8 cellular contexts compared by ENCODE assay signal in the genomic region with DNA sequence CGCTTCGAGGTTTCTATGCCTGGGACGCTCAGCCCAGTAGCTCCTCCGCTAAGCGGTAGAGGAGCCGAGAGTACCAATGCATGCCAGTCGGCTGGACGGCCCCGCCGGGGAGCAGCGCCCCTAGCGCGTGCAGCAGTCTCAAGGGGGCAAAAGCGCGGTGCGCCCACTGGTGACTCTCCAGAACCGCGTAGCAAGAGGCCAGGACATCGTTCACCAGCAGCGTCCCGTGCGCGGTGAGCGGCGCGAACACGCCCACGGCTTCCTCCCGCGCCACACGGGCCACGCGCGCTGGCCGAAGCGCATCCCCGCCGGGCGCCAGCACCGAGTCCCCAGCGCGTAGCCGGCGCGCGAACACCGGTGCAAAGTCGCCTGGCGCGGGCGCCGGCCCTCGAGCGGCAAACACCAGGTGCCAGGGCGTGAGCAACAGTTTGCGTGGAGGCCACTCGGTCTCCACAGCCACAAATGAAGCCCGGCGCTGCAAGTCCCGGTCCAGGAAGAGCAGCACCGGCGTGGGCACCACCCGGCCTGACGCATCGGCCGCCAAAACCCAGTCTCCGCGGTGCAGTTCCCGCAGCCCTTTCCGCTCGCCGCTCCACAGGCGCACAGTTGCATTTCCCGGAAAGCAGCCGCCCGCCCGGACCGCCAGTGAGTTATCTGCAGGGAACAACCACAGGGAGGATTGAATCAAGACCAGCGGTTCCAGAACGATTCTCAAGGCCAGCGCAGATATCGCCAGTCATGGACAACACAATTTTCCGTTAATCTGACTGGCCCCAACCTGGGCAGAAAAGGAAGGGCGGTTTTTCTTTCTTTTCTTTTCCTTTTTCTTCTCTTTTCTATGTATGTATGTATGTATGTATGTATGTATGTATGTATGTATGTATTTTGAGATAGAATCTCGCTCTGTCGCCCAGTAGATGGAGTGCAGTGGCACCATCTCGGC. TPM values are rescaled to one million over a fixed set of nuclear protein-coding genes. Genes with fewer than 3 reads are reported as not detected.
A peak's percentile ranks its signal among the peaks of the same experiment; 100 is the strongest.
DNase-seq lines count a peak whose midpoint lies in the region; ATAC-seq and TF ChIP-seq lines count a peak whose summit lies in the region.

No MANE protein-coding gene starts in this region.

- intact Hi-C loops in activated T-helper 2 cell treated with anti-CD3 and anti-CD28 coated beads, Interferon-gamma antibody, Interleukin-2, Interleukin-4, amounts not matched to agents 10 μg/mL and 5 μg/mL and 100 μg/mL, durations not matched to agents 14 hours and 24 hours and 36 hours (cut with micrococcal nuclease) = loop anchor here (2.0 to 10.0 kb wide), 5 partner anchors 25 to 455 kb away; a partner anchor contains a TSS
- intact Hi-C loops in left cardiac atrium (cut with DNase I) = loop anchor here (2.0 to 10.0 kb wide), 3 partner anchors 31 to 145 kb away; no protein-coding TSS in a partner anchor

- H3K27ac Mint-ChIP-seq in activated T-helper 2 cell treated with anti-CD3 and anti-CD28 coated beads, Interferon-gamma antibody, Interleukin-2, Interleukin-4, amounts not matched to agents 10 μg/mL and 5 μg/mL and 100 μg/mL, durations not matched to agents 14 hours and 24 hours and 36 hours = peak overlapping the region; percentile 33

- peaks cover 44% of the 10 kb centered on the region for H3K4me1 Mint-ChIP-seq in activated T-helper 2 cell treated with anti-CD3 and anti-CD28 coated beads, Interferon-gamma antibody, Interleukin-2, Interleukin-4, amounts not matched to agents 10 μg/mL and 5 μg/mL and 100 μg/mL, durations not matched to agents 14 hours and 24 hours and 36 hours (ENCODE audit: low read depth)

- H3K4me3 ChIP-seq in retinal pigment epithelial cell (ENCODE audit: low read length) = peak overlapping the region; percentile 31

- no peaks in the 10 kb centered on the region for H3K9me3 Mint-ChIP-seq in activated T-helper 2 cell treated with anti-CD3 and anti-CD28 coated beads, Interferon-gamma antibody, Interleukin-2, Interleukin-4, amounts not matched to agents 10 μg/mL and 5 μg/mL and 100 μg/mL, durations not matched to agents 14 hours and 24 hours and 36 hours

- peak overlapping the region; percentile 71 for H3K4me3 Mint-ChIP-seq in activated T-helper 2 cell treated with anti-CD3 and anti-CD28 coated beads, Interferon-gamma antibody, Interleukin-2, Interleukin-4, amounts not matched to agents 10 μg/mL and 5 μg/mL and 100 μg/mL, durations not matched to agents 14 hours and 24 hours and 36 hours (ENCODE audit: low read depth)

- peaks cover 3% of the 10 kb centered on the region for H3K36me3 Mint-ChIP-seq in activated T-helper 2 cell treated with anti-CD3 and anti-CD28 coated beads, Interferon-gamma antibody, Interleukin-2, Interleukin-4, amounts not matched to agents 10 μg/mL and 5 μg/mL and 100 μg/mL, durations not matched to agents 14 hours and 24 hours and 36 hours (ENCODE audit: low read depth)

- peak; percentile 62 for DNase-seq in COR-L47 (lab: John Stamatoyannopoulos, UW)
- peak; percentile 29 for DNase-seq in activated T-helper 2 cell treated with anti-CD3 and anti-CD28 coated beads, Interferon-gamma antibody, Interleukin-2, Interleukin-4, amounts not matched to agents 10 μg/mL and 5 μg/mL and 100 μg/mL, durations not matched to agents 14 hours and 24 hours and 36 hours (ENCODE audit: low spot score)
- peak; percentile 66 for DNase-seq in left cardiac atrium
- DNase-seq in retinal pigment epithelial cell (ENCODE audit: low read depth) = no peak

- ATAC-seq in left cardiac atrium (peak; percentile 3 to 12), HG03280 (IDR thresholded peaks at IDR 0.05; ENCODE audit: unreplicated experiment) (no peak), GM21423 (IDR thresholded peaks at IDR 0.05; ENCODE audit: unreplicated experiment) (no peak), GM18511 (IDR thresholded peaks at IDR 0.05; ENCODE audit: unreplicated experiment) (no peak)

- TF ChIP-seq CTCF in LNCAP (IDR thresholded peaks at IDR 0.05) (peak; percentile 34), retinal pigment epithelial cell (conservative IDR thresholded peaks at IDR 0.05; ENCODE audit: low read depth, low read length) (peak; percentile 49)

- peaks cover 56% of the 10 kb centered on the region for H3K27me3 Mint-ChIP-seq in activated T-helper 2 cell treated with anti-CD3 and anti-CD28 coated beads, Interferon-gamma antibody, Interleukin-2, Interleukin-4, amounts not matched to agents 10 μg/mL and 5 μg/mL and 100 μg/mL, durations not matched to agents 14 hours and 24 hours and 36 hours (ENCODE audit: low read depth)

RNA-seq across cellular contexts. Expression of a gene that starts 4.5 kb away (rescaled TPM):
- total RNA-seq in activated T-helper 2 cell treated with anti-CD3 and anti-CD28 coated beads, Interferon-gamma antibody, Interleukin-2, Interleukin-4, amounts not matched to agents 10 μg/mL and 5 μg/mL and 100 μg/mL, durations not matched to agents 14 hours and 24 hours and 36 hours = not detected in 2 replicates
- total RNA-seq in left cardiac atrium = 1 to 10 TPM in 1 of 2 donors, under 1 TPM in 1; 0.97 to 1.0 TPM

RNA-seq across cellular contexts. Expression of a gene that starts 20.3 kb away (rescaled TPM):
- total RNA-seq in activated T-helper 2 cell treated with anti-CD3 and anti-CD28 coated beads, Interferon-gamma antibody, Interleukin-2, Interleukin-4, amounts not matched to agents 10 μg/mL and 5 μg/mL and 100 μg/mL, durations not matched to agents 14 hours and 24 hours and 36 hours = 14.2 and 16.0 TPM in 2 replicates
- under 1 TPM; 0.24 to 0.41 TPM for total RNA-seq in left cardiac atrium

RNA-seq across cellular contexts. Expression of a gene that starts 20.5 kb away (rescaled TPM):
- total RNA-seq in activated T-helper 2 cell treated with anti-CD3 and anti-CD28 coated beads, Interferon-gamma antibody, Interleukin-2, Interleukin-4, amounts not matched to agents 10 μg/mL and 5 μg/mL and 100 μg/mL, durations not matched to agents 14 hours and 24 hours and 36 hours = 47.1 and 53.5 TPM in 2 replicates
- 10 to 100 TPM; 24.4 to 46.0 TPM for total RNA-seq in left cardiac atrium

RNA-seq across cellular contexts. Expression of a gene that starts 29.5 kb away (rescaled TPM):
- 93.3 and 100 TPM in 2 replicates for total RNA-seq in activated T-helper 2 cell treated with anti-CD3 and anti-CD28 coated beads, Interferon-gamma antibody, Interleukin-2, Interleukin-4, amounts not matched to agents 10 μg/mL and 5 μg/mL and 100 μg/mL, durations not matched to agents 14 hours and 24 hours and 36 hours
- 10 to 100 TPM; 44.1 to 47.4 TPM for total RNA-seq in left cardiac atrium

RNA-seq across cellular contexts. Expression of a gene that starts 41.1 kb away (rescaled TPM):
- total RNA-seq in activated T-helper 2 cell treated with anti-CD3 and anti-CD28 coated beads, Interferon-gamma antibody, Interleukin-2, Interleukin-4, amounts not matched to agents 10 μg/mL and 5 μg/mL and 100 μg/mL, durations not matched to agents 14 hours and 24 hours and 36 hours = 1,902 and 1,926 TPM in 2 replicates
- 100 to 1,000 TPM; 577 to 615 TPM for total RNA-seq in left cardiac atrium

Comparison
In these comparisons a context has a peak if more than half of its experiments do, and no peak if none do; other contexts are left out.
1. ATAC-seq: peak in left cardiac atrium (2 of 2); none in HG03280 (single experiment), GM21423 (single experiment) and GM18511 (single experiment).
2. RNA of a gene that starts 20.3 kb away (total RNA-seq): 14.2 to 16.0 TPM in activated T-helper 2 cell treated with anti-CD3 and anti-CD28 coated beads, Interferon-gamma antibody, Interleukin-2, Interleukin-4, amounts not matched to agents 10 μg/mL and 5 μg/mL and 100 μg/mL, durations not matched to agents 14 hours and 24 hours and 36 hours; 0.24 to 0.41 TPM in left cardiac atrium; every median in the first group is over 10 times any median in the second.